Comparison of ENCODE assay signal across 11 cellular contexts in the genomic region with DNA sequence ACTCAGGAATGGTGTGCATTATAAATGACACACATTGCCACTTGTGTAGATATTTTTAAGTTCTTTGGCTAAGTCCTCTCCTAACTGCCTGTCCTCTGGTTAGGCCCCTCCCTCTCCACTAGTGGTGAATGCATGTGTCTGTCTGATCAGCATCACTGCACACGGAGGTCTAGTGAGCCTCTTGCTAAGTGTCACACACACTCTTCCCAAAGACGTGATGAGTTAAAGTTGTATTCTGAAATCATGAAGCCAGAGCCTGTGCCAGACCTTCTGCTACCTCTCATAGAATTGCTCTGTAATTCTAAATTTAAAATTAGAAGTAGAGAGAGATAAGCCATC.
DNase-seq lines count a peak whose midpoint lies in the region; ATAC-seq and TF ChIP-seq lines count a peak whose summit lies in the region.
"Had no signal": no experiment of that assay in that cellular context is flagged by ENCODE, and none has a peak within 500 bp of the region (broad histone marks: within the 10 kb centered on the region; RNA-seq: fewer than 3 reads in every experiment).

No MANE protein-coding gene starts in this region.

- DNase-seq in left kidney (ENCODE audit: low read depth, low spot score): peak; percentile 41
- DNase-seq in activated CD4-positive, CD25-positive, alpha-beta regulatory T cell (lab: John Stamatoyannopoulos, UW): no peak
- DNase-seq in coronary artery (ENCODE audit: low spot score): no peak
- no peak for DNase-seq in caudate nucleus (lab: John Stamatoyannopoulos, UW)
- DNase-seq in NCI-H1092 (lab: John Stamatoyannopoulos, UW): no peak
- DNase-seq: DND-41, NCI-H69, substantia nigra had no signal

- TF ChIP-seq CTCF in coronary artery (IDR thresholded peaks at IDR 0.05): no peak

- H3K27ac ChIP-seq in coronary artery (no peak overlapping the region), caudate nucleus (ENCODE audit: low read depth, low read length) (no peak overlapping the region)

- ATAC-seq in GM18517 (IDR thresholded peaks at IDR 0.05; ENCODE audit: unreplicated experiment) (peak; percentile 89), GM21515 (IDR thresholded peaks at IDR 0.05; ENCODE audit: unreplicated experiment) (peak; percentile 95), HG03378 (IDR thresholded peaks at IDR 0.05; ENCODE audit: unreplicated experiment) (peak; percentile 93)

- no peak overlapping the region for H3K4me3 ChIP-seq in coronary artery
